22 cellular contexts compared by ENCODE assay signal in genomic region chr4:78346222-78346621, GRCh38.
DNase-seq lines count a peak whose midpoint lies in the region; ATAC-seq and TF ChIP-seq lines count a peak whose summit lies in the region.
"Had no signal": no experiment of that assay in that cellular context is flagged by ENCODE, and none has a peak within 500 bp of the region (broad histone marks: within the 10 kb centered on the region; RNA-seq: fewer than 3 reads in every experiment).

No MANE protein-coding gene starts in this region.

- H3K9me2 ChIP-seq in Loucy (replicated peaks; ENCODE audit: low read depth, low read length), result no peaks in the 10 kb centered on the region

- no peak overlapping the region for H3K56ac ChIP-seq in mesendoderm (ENCODE audit: low read length)

- H3K79me2 ChIP-seq in Loucy (ENCODE audit: insufficient read depth, low read length) (no peaks in the 10 kb centered on the region), mesendoderm (ENCODE audit: control insufficient read depth, insufficient read depth, low read length) (no peaks in the 10 kb centered on the region)

- H3K27ac ChIP-seq in BLaER1 treated with 17β-estradiol and CSF1 and Interleukin-3, amounts not matched to agents 10 nM and 100 nM, result no peak overlapping the region
- no peak overlapping the region for H3K27ac ChIP-seq in mesendoderm (ENCODE audit: low read depth, low read length)
- H3K27ac ChIP-seq in endodermal cell (ENCODE audit: low read depth, low read length), result no peak overlapping the region

- no peak overlapping the region for H3K4ac ChIP-seq in mesendoderm (ENCODE audit: low read depth, low read length)

- H4K5ac ChIP-seq in mesendoderm (ENCODE audit: low read length), result no peak overlapping the region

- peaks cover 17% of the 10 kb centered on the region for H3K36me3 Mint-ChIP-seq in endodermal cell (ENCODE audit: low read depth)
- no peaks in the 10 kb centered on the region for H3K36me3 Mint-ChIP-seq in activated CD4-positive, alpha-beta T cell treated with anti-CD3 and anti-CD28 coated beads for 36 hours (ENCODE audit: low read depth)
- no peaks in the 10 kb centered on the region for H3K36me3 Mint-ChIP-seq in T-helper 17 cell (ENCODE audit: low read depth)
- H3K36me3 Mint-ChIP-seq: CD14-positive monocyte; CD4-positive, alpha-beta memory T cell; CD4-positive, CD25-positive, alpha-beta regulatory T cell; CD8-positive, alpha-beta memory T cell had no signal

- TF ChIP-seq CTCF in Loucy (conservative IDR thresholded peaks at IDR 0.05; ENCODE audit: low read length), result no peak
- no peak for TF ChIP-seq CTCF in endodermal cell (conservative IDR thresholded peaks at IDR 0.05)

- H3K4me1 Mint-ChIP-seq in endodermal cell, result peaks cover 16% of the 10 kb centered on the region
- no peaks in the 10 kb centered on the region for H3K4me1 Mint-ChIP-seq in activated CD4-positive, alpha-beta T cell treated with anti-CD3 and anti-CD28 coated beads for 36 hours
- no peaks in the 10 kb centered on the region for H3K4me1 Mint-ChIP-seq in T-helper 17 cell
- H3K4me1 Mint-ChIP-seq: CD14-positive monocyte; CD4-positive, alpha-beta memory T cell; CD4-positive, CD25-positive, alpha-beta regulatory T cell; CD8-positive, alpha-beta memory T cell had no signal

- H3K27me3 Mint-ChIP-seq in endodermal cell (ENCODE audit: insufficient read depth) (no peaks in the 10 kb centered on the region), T-helper 17 cell (no peaks in the 10 kb centered on the region)
- H3K27me3 Mint-ChIP-seq in activated CD4-positive, alpha-beta T cell treated with anti-CD3 and anti-CD28 coated beads for 36 hours, result peaks cover 2% of the 10 kb centered on the region
- H3K27me3 Mint-ChIP-seq: CD4-positive, alpha-beta memory T cell; CD4-positive, CD25-positive, alpha-beta regulatory T cell had no signal

- no CpG with 5 or more reads among the region's 5 CpGs for WGBS in mesendoderm (ENCODE audit: extremely low coverage, insufficient coverage, low lambda C conversion rate)
- WGBS in endodermal cell (ENCODE audit: insufficient coverage in 1 of 2, insufficient read length in 1 of 2), 2 experiments, result 94 to 95% methylated on average over 5 of the region's 5 CpGs

- no peak overlapping the region for H3K9ac ChIP-seq in BLaER1 treated with 17β-estradiol and CSF1 and Interleukin-3, amounts not matched to agents 10 nM and 100 nM
- H3K9ac ChIP-seq in Loucy (ENCODE audit: low read depth, low read length, poor library complexity, severe bottlenecking) (no peak overlapping the region), mesendoderm (ENCODE audit: low read length) (no peak overlapping the region), endodermal cell (ENCODE audit: extremely low read depth, low read length, poor library complexity, severe bottlenecking) (no peak overlapping the region)

- H2BK120ac ChIP-seq in mesendoderm (ENCODE audit: low read depth, low read length), result no peak overlapping the region

- H2BK15ac ChIP-seq in mesendoderm (replicated peaks; ENCODE audit: low read depth), result no peak overlapping the region

- H3K4me3 Mint-ChIP-seq in endodermal cell (no peak overlapping the region), T-helper 17 cell (no peak overlapping the region)
- H3K4me3 Mint-ChIP-seq in activated CD4-positive, alpha-beta T cell treated with anti-CD3 and anti-CD28 coated beads for 36 hours, result no peak overlapping the region
- H3K4me3 Mint-ChIP-seq: CD14-positive monocyte; CD4-positive, alpha-beta memory T cell; CD4-positive, CD25-positive, alpha-beta regulatory T cell; CD8-positive, alpha-beta memory T cell had no signal

- H3K27me3 ChIP-seq in BLaER1 treated with 17β-estradiol and CSF1 and Interleukin-3, amounts not matched to agents 10 nM and 100 nM, result no peaks in the 10 kb centered on the region
- H3K27me3 ChIP-seq in Loucy (ENCODE audit: insufficient read depth, low read length, poor library complexity, severe bottlenecking) (no peaks in the 10 kb centered on the region), mesendoderm (ENCODE audit: insufficient read depth, low read length, poor library complexity) (no peaks in the 10 kb centered on the region), endodermal cell (ENCODE audit: control insufficient read depth, insufficient read depth, low read length, poor library complexity, severe bottlenecking) (no peaks in the 10 kb centered on the region)
- H3K27me3 ChIP-seq: BE2C had no signal

- H3K4me2 ChIP-seq in BLaER1 treated with 17β-estradiol and CSF1 and Interleukin-3, amounts not matched to agents 10 nM and 100 nM, result peak overlapping the region; percentile 0 to 59 (median 40); a peak in 20 of 22 replicates
- peak overlapping the region; percentile 35 for H3K4me2 ChIP-seq in Loucy (ENCODE audit: low read depth, low read length, poor library complexity, severe bottlenecking)
- H3K4me2 ChIP-seq in mesendoderm (ENCODE audit: low read length), result no peak overlapping the region

- ATAC-seq in activated CD4-positive, alpha-beta T cell treated with anti-CD3 and anti-CD28 coated beads for 36 hours, result no peak
- ATAC-seq in T-helper 17 cell, result no peak

- no peaks in the 10 kb centered on the region for H3K79me1 ChIP-seq in mesendoderm (ENCODE audit: low read length)

- no peak overlapping the region for H2AK5ac ChIP-seq in mesendoderm (ENCODE audit: low read length)

- no peak overlapping the region for H4K8ac ChIP-seq in mesendoderm (ENCODE audit: low read depth, low read length)

- CTCF ChIA-PET in activated CD4-positive, alpha-beta T cell treated with anti-CD3 and anti-CD28 coated beads for 36 hours (lab: Charles Lee), result interaction anchor here (0.6 to 1.6 kb wide), 2 partner anchors 8 to 20 kb away, joined by 3 to 4 read pairs; no protein-coding TSS in a partner anchor

- H3K9me3 ChIP-seq in BLaER1 treated with 17β-estradiol and CSF1 and Interleukin-3, amounts not matched to agents 10 nM and 100 nM (replicated peaks in 1 of 11), result peaks cover 0 to 18% (median 0%) of the 10 kb centered on the region in 11 experiments; a peak in 7 of 22 replicates
- H3K9me3 ChIP-seq in Loucy (ENCODE audit: insufficient read depth, low read depth, low read length), result peaks cover 7% of the 10 kb centered on the region
- H3K9me3 ChIP-seq in endodermal cell (ENCODE audit: control insufficient read depth, low read length), result peaks cover 24% of the 10 kb centered on the region
- no peaks in the 10 kb centered on the region for H3K9me3 ChIP-seq in T-helper 17 cell (ENCODE audit: control insufficient read depth, low read length, poor library complexity, severe bottlenecking)
- H3K9me3 ChIP-seq: BE2C had no signal

- H3K18ac ChIP-seq in mesendoderm (ENCODE audit: low read length), result no peak overlapping the region

- no peaks in the 10 kb centered on the region for H4K20me1 ChIP-seq in BLaER1 treated with 17β-estradiol and CSF1 and Interleukin-3, amounts not matched to agents 10 nM and 100 nM
- H4K20me1 ChIP-seq in Loucy (ENCODE audit: insufficient read depth, low read length, poor library complexity, severe bottlenecking), result no peaks in the 10 kb centered on the region

- H3F3A ChIP-seq in Loucy (ENCODE audit: low read depth), result 0 out of 2 replicates have a peak, but pooled peaks cover 6% of the 10 kb centered on the region

- DNase-seq in NCI-H82 treated with DMSO at 0.1 percent for 48 hours (lab: John Stamatoyannopoulos, UW; ENCODE audit: unreplicated experiment), result peak; percentile 43
- peak; percentile 75 for DNase-seq in mesendoderm
- no peak for DNase-seq in endodermal cell
- DNase-seq in activated CD4-positive, alpha-beta T cell treated with anti-CD3 and anti-CD28 coated beads for 36 hours, result no peak
- DNase-seq in T-helper 17 cell, result no peak
- DNase-seq in activated gamma-delta T cell treated with Interleukin-2 at 50 U/mL for 16 hours, result no peak
- DNase-seq: 8988T; ACHN; BE2C; C1 segment of cervical spinal cord; CD4-positive, alpha-beta memory T cell; CD4-positive, CD25-positive, alpha-beta regulatory T cell; CD8-positive, alpha-beta memory T cell; COR-L47; DMS 273 treated with DMSO at 0.1 percent for 48 hours; DMS153; DMS53; DMS79; GF-D8 had no signal

- H3K9me3 Mint-ChIP-seq in endodermal cell, result no peaks in the 10 kb centered on the region
- no peaks in the 10 kb centered on the region for H3K9me3 Mint-ChIP-seq in activated CD4-positive, alpha-beta T cell treated with anti-CD3 and anti-CD28 coated beads for 36 hours (ENCODE audit: low read depth)
- H3K9me3 Mint-ChIP-seq: CD14-positive monocyte; CD4-positive, CD25-positive, alpha-beta regulatory T cell; CD8-positive, alpha-beta memory T cell had no signal

- H2BK5ac ChIP-seq in mesendoderm (ENCODE audit: low read length), result no peak overlapping the region

- intact Hi-C loops in activated CD4-positive, alpha-beta T cell treated with anti-CD3 and anti-CD28 coated beads for 36 hours (cut with DNase I, micrococcal nuclease), result no loop called here

- H3K23ac ChIP-seq in mesendoderm (ENCODE audit: low read length), result no peak overlapping the region

- peaks cover 5 to 11% (median 10%) of the 10 kb centered on the region in 10 experiments; a peak in 17 of 20 replicates for H3K4me1 ChIP-seq in BLaER1 treated with 17β-estradiol and CSF1 and Interleukin-3, amounts not matched to agents 10 nM and 100 nM
- H3K4me1 ChIP-seq in Loucy (ENCODE audit: insufficient read depth, low read length, poor library complexity, severe bottlenecking) (peaks cover 20% of the 10 kb centered on the region), mesendoderm (ENCODE audit: control insufficient read depth, low read depth, low read length) (peaks cover 9% of the 10 kb centered on the region), endodermal cell (ENCODE audit: control insufficient read depth, insufficient read depth, low read length) (peaks cover 4% of the 10 kb centered on the region)

- no peaks in the 10 kb centered on the region for H3K36me3 ChIP-seq in BLaER1 treated with 17β-estradiol and CSF1 and Interleukin-3, amounts not matched to agents 10 nM and 100 nM
- no peaks in the 10 kb centered on the region for H3K36me3 ChIP-seq in Loucy (ENCODE audit: insufficient read depth, low read length)
- no peaks in the 10 kb centered on the region for H3K36me3 ChIP-seq in mesendoderm (ENCODE audit: control insufficient read depth, insufficient read depth, low read length)
- peaks cover 33% of the 10 kb centered on the region for H3K36me3 ChIP-seq in endodermal cell (ENCODE audit: control insufficient read depth, insufficient read depth, low read length)

- H2AFZ ChIP-seq in Loucy (ENCODE audit: low read length), result no peak overlapping the region

- H3K4me3 ChIP-seq in BLaER1 treated with 17β-estradiol and CSF1 and Interleukin-3, amounts not matched to agents 10 nM and 100 nM, result no peak overlapping the region
- peak overlapping the region; percentile 10 for H3K4me3 ChIP-seq in Loucy (ENCODE audit: low read length, poor library complexity, severe bottlenecking)
- no peak overlapping the region for H3K4me3 ChIP-seq in mesendoderm (ENCODE audit: low read length)
- H3K4me3 ChIP-seq in endodermal cell (ENCODE audit: low read length), result no peak overlapping the region

- H3K27ac Mint-ChIP-seq in endodermal cell (no peak overlapping the region), T-helper 17 cell (no peak overlapping the region)
- H3K27ac Mint-ChIP-seq in activated CD4-positive, alpha-beta T cell treated with anti-CD3 and anti-CD28 coated beads for 36 hours, result no peak overlapping the region
- H3K27ac Mint-ChIP-seq: CD14-positive monocyte; CD4-positive, alpha-beta memory T cell; CD4-positive, CD25-positive, alpha-beta regulatory T cell; CD8-positive, alpha-beta memory T cell had no signal

- POLR2A ChIA-PET in activated CD4-positive, alpha-beta T cell treated with anti-CD3 and anti-CD28 coated beads for 36 hours (lab: Charles Lee), result no interaction called here

Comparison
In these comparisons a context has a peak if more than half of its experiments do, and no peak if none do; other contexts are left out.
1. DNase-seq: peak in NCI-H82 treated with DMSO at 0.1 percent for 48 hours (single experiment) and mesendoderm (single experiment); none in endodermal cell (single experiment), activated CD4-positive, alpha-beta T cell treated with anti-CD3 and anti-CD28 coated beads for 36 hours (single experiment), T-helper 17 cell (0 of 3) and activated gamma-delta T cell treated with Interleukin-2 at 50 U/mL for 16 hours (single experiment).